Comparison of ENCODE assay signal across 16 cellular contexts in genomic region chr7:148436571-148436970, GRCh38.
DNase-seq lines count a peak whose midpoint lies in the region; ATAC-seq lines count a peak whose summit lies in the region.
"Had no signal": no experiment of that assay in that cellular context is flagged by ENCODE, and none has a peak within 500 bp of the region (broad histone marks: within the 10 kb centered on the region; RNA-seq: fewer than 3 reads in every experiment).

No MANE protein-coding gene starts in this region.

- peak; percentile 66 for ATAC-seq in HG03135 (IDR thresholded peaks at IDR 0.05; ENCODE audit: unreplicated experiment)
- peak; percentile 47 to 80 for ATAC-seq in stimulated activated naive B cell treated with anti-CD40 and anti-IgM and Interleukin-4, amounts not matched to agents 10 μg/mL and 1 μg/mL and 100 μg/mL, for 72 hours (replicated peaks)
- no peak for ATAC-seq in GM21619 (IDR thresholded peaks at IDR 0.05; ENCODE audit: unreplicated experiment)
- ATAC-seq: A549; activated CD4-positive, CD25-positive, alpha-beta regulatory T cell treated with anti-CD3 and anti-CD28 coated beads, Interleukin-2, amount 50 U/mL, for 24 hours; PC-3 had no signal

- H3K4me3 Mint-ChIP-seq in stimulated activated naive B cell treated with anti-CD40 and anti-IgM and Interleukin-4, amounts not matched to agents 10 μg/mL and 1 μg/mL and 100 μg/mL, for 72 hours, result peak overlapping the region; percentile 52 to 71

- peak overlapping the region; percentile 7 for H3K27ac Mint-ChIP-seq in stimulated activated naive B cell treated with anti-CD40 and anti-IgM and Interleukin-4, amounts not matched to agents 10 μg/mL and 1 μg/mL and 100 μg/mL, for 72 hours

- peaks cover 4 to 8% of the 10 kb centered on the region in 2 donors for H3K27me3 Mint-ChIP-seq in stimulated activated naive B cell treated with anti-CD40 and anti-IgM and Interleukin-4, amounts not matched to agents 10 μg/mL and 1 μg/mL and 100 μg/mL, for 72 hours

- no peaks in the 10 kb centered on the region for H3K27me3 ChIP-seq in HAP-1 (ENCODE audit: low read depth)
- H3K27me3 ChIP-seq: cardiac muscle cell, neutrophil had no signal

- H3K36me3 Mint-ChIP-seq in stimulated activated naive B cell treated with anti-CD40 and anti-IgM and Interleukin-4, amounts not matched to agents 10 μg/mL and 1 μg/mL and 100 μg/mL, for 72 hours, result no peaks in the 10 kb centered on the region

- no peaks in the 10 kb centered on the region for H3K36me3 ChIP-seq in HAP-1 (replicated peaks)
- H3K36me3 ChIP-seq: cardiac muscle cell, neutrophil had no signal

- H3K4me3 ChIP-seq in HAP-1, result no peak overlapping the region
- H3K4me3 ChIP-seq: A549, cardiac muscle cell, lung had no signal

- no peaks in the 10 kb centered on the region for H3K9me3 ChIP-seq in HAP-1
- H3K9me3 ChIP-seq: A549, neutrophil had no signal

- in situ Hi-C loops in HAP-1 (cut with MboI; ENCODE audit: low sequenced_read_pairs), result no loop called here

- DNase-seq in DMS53 (lab: John Stamatoyannopoulos, UW) (peak; percentile 28), DMS53 treated with DMSO at 0.1 percent for 48 hours (lab: John Stamatoyannopoulos, UW; ENCODE audit: unreplicated experiment) (no peak), RPMI8226 (peak; percentile 27), pons (ENCODE audit: low spot score) (no peak), HAP-1 (ENCODE audit: low spot score in 2 of 2) (no peak)
- DNase-seq in stimulated activated naive B cell treated with anti-CD40 and anti-IgM and Interleukin-4, amounts not matched to agents 10 μg/mL and 1 μg/mL and 100 μg/mL, for 72 hours, result no peak
- DNase-seq: activated CD8-positive, alpha-beta memory T cell treated with anti-CD3 and anti-CD28 coated beads, Interleukin-2, amount 50 U/mL, for 48 hours; activated naive CD4-positive, alpha-beta T cell treated with anti-CD3 and anti-CD28 coated beads, Interleukin-2, amount 50 U/mL, for 16 hours; PC-3 had no signal

- no peaks in the 10 kb centered on the region for H3K9me3 Mint-ChIP-seq in stimulated activated naive B cell treated with anti-CD40 and anti-IgM and Interleukin-4, amounts not matched to agents 10 μg/mL and 1 μg/mL and 100 μg/mL, for 72 hours

- peaks cover 22 to 46% of the 10 kb centered on the region in 2 donors for H3K4me1 Mint-ChIP-seq in stimulated activated naive B cell treated with anti-CD40 and anti-IgM and Interleukin-4, amounts not matched to agents 10 μg/mL and 1 μg/mL and 100 μg/mL, for 72 hours

- no peaks in the 10 kb centered on the region for H3K4me1 ChIP-seq in HAP-1
- H3K4me1 ChIP-seq: A549 had no signal

Comparison
In these comparisons a context has a peak if more than half of its experiments do, and no peak if none do; other contexts are left out.
1. DNase-seq: peak in DMS53 (single experiment) and RPMI8226 (single experiment); none in DMS53 treated with DMSO at 0.1 percent for 48 hours (single experiment), stimulated activated naive B cell treated with anti-CD40 and anti-IgM and Interleukin-4, amounts not matched to agents 10 μg/mL and 1 μg/mL and 100 μg/mL, for 72 hours (single experiment), pons (single experiment) and HAP-1 (0 of 2).